In genomic region chr12:19946549-19946948, GRCh38 we compare ENCODE assay signal across 1 cellular context.
TF ChIP-seq lines count a peak whose summit lies in the region.

No MANE protein-coding gene starts in this region.

TF ChIP-seq in IMR-90, 13 proteins besides CTCF, POLR2A, EP300 and RAD21 (continued from another document):
- TF ChIP-seq ELK1 (IDR thresholded peaks at IDR 0.05; ENCODE audit: borderline replicate concordance, low read depth, low read length) (no peak), CHD1 (IDR thresholded peaks at IDR 0.05; ENCODE audit: low read depth, low read length) (no peak), MAFK (IDR thresholded peaks at IDR 0.05; ENCODE audit: low read depth, low read length) (peak; percentile 58), NFE2L2 (IDR thresholded peaks at IDR 0.05; ENCODE audit: low read depth, low read length) (peak; percentile 55; the same call in 1 of the 2 replicates), BHLHE40 (IDR thresholded peaks at IDR 0.05; ENCODE audit: low read depth, low read length) (no peak), SMC3 (IDR thresholded peaks at IDR 0.05; ENCODE audit: low read depth, low read length) (no peak)
